ENCODE assay signal across 8 cellular contexts in the genomic region with DNA sequence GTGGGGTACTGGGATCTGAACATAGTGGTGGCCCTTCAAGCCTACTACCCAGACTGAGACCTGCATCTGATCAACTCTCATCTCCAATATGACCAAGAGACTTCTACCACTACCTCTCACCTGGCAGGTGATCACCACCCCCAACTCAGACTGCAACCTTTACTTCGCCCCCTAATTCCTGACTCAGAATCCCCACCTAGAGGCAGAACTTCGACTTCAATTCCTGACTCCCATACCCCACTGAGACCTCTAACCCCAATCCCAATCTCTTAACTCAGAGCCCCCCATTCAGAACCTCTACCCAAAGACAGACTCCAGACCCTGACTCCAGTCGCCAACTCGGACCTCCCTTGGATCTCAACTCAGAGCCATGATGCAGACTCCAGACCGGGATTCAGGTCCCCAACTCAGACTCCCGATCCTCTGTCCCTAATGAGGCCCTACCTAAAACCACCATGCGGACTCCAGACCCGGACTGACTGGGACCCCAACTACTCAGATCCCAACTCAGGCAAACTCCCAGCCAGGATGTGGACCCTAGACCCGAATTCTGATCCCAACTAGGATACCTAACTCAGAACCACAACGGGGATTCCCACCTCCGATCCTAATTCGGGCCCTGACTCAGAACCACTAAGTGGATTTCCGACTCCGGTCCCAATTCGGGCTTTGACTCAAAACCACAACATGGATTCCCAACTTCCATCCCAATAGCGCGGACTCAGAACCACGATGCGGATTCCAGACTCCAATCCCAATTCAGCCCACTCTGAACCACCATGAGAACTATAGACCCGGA. TPM values are rescaled to one million over a fixed set of nuclear protein-coding genes. Genes with fewer than 3 reads are reported as not detected.
DNase-seq lines count a peak whose midpoint lies in the region; ATAC-seq and TF ChIP-seq lines count a peak whose summit lies in the region.

No MANE protein-coding gene starts in this region.

- H3K4me1 ChIP-seq in breast epithelium = no peaks in the 10 kb centered on the region

- ATAC-seq in Right ventricle myocardium superior (ENCODE audit: poor library complexity) = no peak
- no peak for ATAC-seq in left ventricle myocardium superior
- ATAC-seq in HG03460 (IDR thresholded peaks at IDR 0.05; ENCODE audit: unreplicated experiment) = no peak
- ATAC-seq in HG03571 (IDR thresholded peaks at IDR 0.05; ENCODE audit: unreplicated experiment) = no peak

- H3K9me3 ChIP-seq in breast epithelium = no peaks in the 10 kb centered on the region

- H3K36me3 ChIP-seq in breast epithelium = no peaks in the 10 kb centered on the region

- H3K4me3 ChIP-seq in breast epithelium = peak overlapping the region; percentile 64 to 74 (median 72)

- DNase-seq in Right ventricle myocardium superior = peak; percentile 5
- DNase-seq in left ventricle myocardium superior = no peak
- DNase-seq in breast epithelium (ENCODE audit: low spot score in 2 of 2) = peak in 1 of 2 donors; percentile 43
- DNase-seq in mesenteric fat pad (ENCODE audit: low spot score) = peak; percentile 53
- DNase-seq in NCI-H748 treated with DMSO at 0.1 percent for 48 hours (lab: John Stamatoyannopoulos, UW) = no peak
- DNase-seq in NCI-H2081 treated with DMSO at 0.1 percent for 48 hours (lab: John Stamatoyannopoulos, UW) = no peak

- TF ChIP-seq POLR2A in breast epithelium (IDR thresholded peaks at IDR 0.05) = no peak

- no peak for TF ChIP-seq CTCF in breast epithelium (IDR thresholded peaks at IDR 0.05)

- H3K27me3 ChIP-seq in breast epithelium = no peaks in the 10 kb centered on the region

- H3K27ac ChIP-seq in breast epithelium = peak overlapping the region in 1 of 2 donors; percentile 88

- intact Hi-C loops in Right ventricle myocardium superior (cut with DNase I) (loop anchor here (5.0 kb wide), 1 partner anchor 184 kb away; no protein-coding TSS in a partner anchor), left ventricle myocardium superior (cut with micrococcal nuclease) (no loop called here), breast epithelium (cut with DNase I; ENCODE audit: low total_unique reads) (loop anchor here (5.0 kb wide), 1 partner anchor 149 kb away; no protein-coding TSS in a partner anchor)

RNA-seq across cellular contexts. Expression of a gene that starts 1.2 kb away (rescaled TPM):
- total RNA-seq in Right ventricle myocardium superior (0.35 TPM), left ventricle myocardium superior (0.35 TPM), breast epithelium (1 to 10 TPM; 2.1 to 5.3 (median 3.6) TPM), mesenteric fat pad (3.0 TPM)

Comparison
In these comparisons a context has a peak if more than half of its experiments do, and no peak if none do; other contexts are left out.
1. DNase-seq: peak in Right ventricle myocardium superior (single experiment) and mesenteric fat pad (single experiment); none in left ventricle myocardium superior (single experiment), NCI-H748 treated with DMSO at 0.1 percent for 48 hours (single experiment) and NCI-H2081 treated with DMSO at 0.1 percent for 48 hours (single experiment).